Comparison of ENCODE assay signal across 1 cellular context in the genomic region with DNA sequence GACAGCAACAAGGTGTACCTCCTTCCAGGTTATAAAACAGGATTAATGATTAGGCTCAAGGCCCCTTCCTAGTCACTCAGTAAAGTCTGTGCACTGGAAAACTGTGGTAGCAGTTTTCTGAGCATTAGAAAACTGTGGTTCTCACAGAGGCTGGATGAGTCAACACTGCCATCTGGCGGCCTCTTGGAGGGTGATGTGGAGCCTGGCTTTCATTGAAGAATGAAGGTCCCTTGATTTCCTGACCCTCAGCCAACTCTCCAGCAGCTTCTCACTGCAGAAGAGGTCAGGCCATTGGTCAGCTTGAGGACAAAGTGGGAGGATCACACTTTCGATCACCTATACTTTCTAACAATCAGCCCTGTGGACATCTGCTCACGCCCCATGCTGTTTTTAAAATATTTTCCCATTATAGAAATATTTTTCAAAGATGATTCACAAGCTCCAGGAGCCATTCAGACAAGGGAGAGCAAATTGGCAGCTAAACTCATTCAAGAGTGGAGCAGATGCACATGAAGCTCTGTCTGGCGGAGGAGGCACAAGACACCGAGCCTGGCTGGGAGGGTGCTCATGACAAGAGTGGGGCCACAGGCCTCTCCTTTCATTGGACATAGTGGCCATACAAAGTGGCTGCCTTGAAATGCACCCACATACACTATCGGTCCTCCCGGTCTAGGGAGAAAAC.
A peak's percentile ranks its signal among the peaks of the same experiment; 100 is the strongest.
TF ChIP-seq lines count a peak whose summit lies in the region.

No MANE protein-coding gene starts in this region.

TF ChIP-seq in K562, 482 proteins besides CTCF, POLR2A, EP300 and RAD21 (continued from another document and continues in another):
- peak; percentile 79 for TF ChIP-seq DEAF1 (CRISPR knock-in tag; IDR thresholded peaks at IDR 0.05)
- TF ChIP-seq FOXK2 (conservative IDR thresholded peaks at IDR 0.05 in 1 of 2, IDR thresholded peaks at IDR 0.05 in 1 of 2; ENCODE audit: low read depth in 2 of 2): no peak
- TF ChIP-seq NFIC (IDR thresholded peaks at IDR 0.05): peak; percentile 18; the same call in 1 of the 2 replicates
- no peak for TF ChIP-seq PCBP1 (IDR thresholded peaks at IDR 0.05; ENCODE audit: low read depth, low read length, poor library complexity, severe bottlenecking)
- peak in 1 of 2 experiments; percentile 24; a peak in 1 of 4 replicates for TF ChIP-seq TBL1XR1 (IDR thresholded peaks at IDR 0.05; ENCODE audit: low read length in 2 of 2)
- TF ChIP-seq MTA3 (IDR thresholded peaks at IDR 0.05; ENCODE audit: borderline replicate concordance): no peak
- TF ChIP-seq KDM2B (CRISPR knock-in tag; IDR thresholded peaks at IDR 0.05): no peak
- peak; percentile 13 to 52; a peak in 1 of 4 replicates for TF ChIP-seq ZMIZ1 (IDR thresholded peaks at IDR 0.05; ENCODE audit: low read depth in 2 of 2, low read length in 2 of 2)
- TF ChIP-seq SREBF2 (CRISPR knock-in tag; IDR thresholded peaks at IDR 0.05): no peak
- TF ChIP-seq ZNF644 (tag; IDR thresholded peaks at IDR 0.05; ENCODE audit: low read depth): no peak
- peak; percentile 30 for TF ChIP-seq NEUROD1 (IDR thresholded peaks at IDR 0.05; ENCODE audit: borderline replicate concordance, low read depth, low read length, partially characterized antibody)
- no peak for TF ChIP-seq ZNF3 (CRISPR knock-in tag; IDR thresholded peaks at IDR 0.05)
- peak; percentile 60; the same call in 1 of the 2 replicates for TF ChIP-seq JUND (IDR thresholded peaks at IDR 0.05; ENCODE audit: borderline replicate concordance, low read depth, low read length)
- TF ChIP-seq JUND (tag; IDR thresholded peaks at IDR 0.05; ENCODE audit: borderline replicate concordance, low read depth, low read length): no peak
- no peak for TF ChIP-seq MIER1 (IDR thresholded peaks at IDR 0.05; ENCODE audit: low read depth)
- TF ChIP-seq CTCFL (IDR thresholded peaks at IDR 0.05; ENCODE audit: borderline replicate concordance, insufficient read depth, low read depth, low read length, poor library complexity, severe bottlenecking): peak; percentile 23
- TF ChIP-seq ATF7 (IDR thresholded peaks at IDR 0.05): 0 out of 2 replicates have a peak, but pooled peaks have one; percentile 14
- TF ChIP-seq ZNF282 (CRISPR knock-in tag; IDR thresholded peaks at IDR 0.05): 0 out of 2 replicates have a peak, but pooled peaks have one; percentile 32
- peak; percentile 28; the same call in 1 of the 2 replicates for TF ChIP-seq RB1 (IDR thresholded peaks at IDR 0.05; ENCODE audit: low read depth)
- no peak for TF ChIP-seq CBX2 (IDR thresholded peaks at IDR 0.05; ENCODE audit: insufficient read depth, low read length, poor library complexity, severe bottlenecking)
- no peak for TF ChIP-seq MGA (IDR thresholded peaks at IDR 0.05)
- no peak for TF ChIP-seq ZNF217 (CRISPR knock-in tag; IDR thresholded peaks at IDR 0.05)
- TF ChIP-seq, protein P1, sequence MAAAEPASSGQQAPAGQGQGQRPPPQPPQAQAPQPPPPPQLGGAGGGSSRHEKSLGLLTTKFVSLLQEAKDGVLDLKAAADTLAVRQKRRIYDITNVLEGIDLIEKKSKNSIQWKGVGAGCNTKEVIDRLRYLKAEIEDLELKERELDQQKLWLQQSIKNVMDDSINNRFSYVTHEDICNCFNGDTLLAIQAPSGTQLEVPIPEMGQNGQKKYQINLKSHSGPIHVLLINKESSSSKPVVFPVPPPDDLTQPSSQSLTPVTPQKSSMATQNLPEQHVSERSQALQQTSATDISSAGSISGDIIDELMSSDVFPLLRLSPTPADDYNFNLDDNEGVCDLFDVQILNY (CRISPR knock-in tag; IDR thresholded peaks at IDR 0.05): no peak
- TF ChIP-seq SP1 (CRISPR knock-in tag; IDR thresholded peaks at IDR 0.05): 0 out of 2 replicates have a peak, but pooled peaks have one; percentile 33
- TF ChIP-seq PHTF2 (CRISPR knock-in tag; IDR thresholded peaks at IDR 0.05): no peak
- no peak for TF ChIP-seq ZNF740 (CRISPR knock-in tag; IDR thresholded peaks at IDR 0.05)
- TF ChIP-seq ZNF740 (tag; IDR thresholded peaks at IDR 0.05): no peak
- TF ChIP-seq ETV5 (CRISPR knock-in tag; IDR thresholded peaks at IDR 0.05; ENCODE audit: low read depth): no peak
- TF ChIP-seq, protein P2, sequence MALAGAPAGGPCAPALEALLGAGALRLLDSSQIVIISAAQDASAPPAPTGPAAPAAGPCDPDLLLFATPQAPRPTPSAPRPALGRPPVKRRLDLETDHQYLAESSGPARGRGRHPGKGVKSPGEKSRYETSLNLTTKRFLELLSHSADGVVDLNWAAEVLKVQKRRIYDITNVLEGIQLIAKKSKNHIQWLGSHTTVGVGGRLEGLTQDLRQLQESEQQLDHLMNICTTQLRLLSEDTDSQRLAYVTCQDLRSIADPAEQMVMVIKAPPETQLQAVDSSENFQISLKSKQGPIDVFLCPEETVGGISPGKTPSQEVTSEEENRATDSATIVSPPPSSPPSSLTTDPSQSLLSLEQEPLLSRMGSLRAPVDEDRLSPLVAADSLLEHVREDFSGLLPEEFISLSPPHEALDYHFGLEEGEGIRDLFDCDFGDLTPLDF (CRISPR knock-in tag; IDR thresholded peaks at IDR 0.05): no peak
- no peak for TF ChIP-seq ZNF184 (CRISPR knock-in tag; IDR thresholded peaks at IDR 0.05)
